ENCODE assay signal across 9 cellular contexts in the genomic region with DNA sequence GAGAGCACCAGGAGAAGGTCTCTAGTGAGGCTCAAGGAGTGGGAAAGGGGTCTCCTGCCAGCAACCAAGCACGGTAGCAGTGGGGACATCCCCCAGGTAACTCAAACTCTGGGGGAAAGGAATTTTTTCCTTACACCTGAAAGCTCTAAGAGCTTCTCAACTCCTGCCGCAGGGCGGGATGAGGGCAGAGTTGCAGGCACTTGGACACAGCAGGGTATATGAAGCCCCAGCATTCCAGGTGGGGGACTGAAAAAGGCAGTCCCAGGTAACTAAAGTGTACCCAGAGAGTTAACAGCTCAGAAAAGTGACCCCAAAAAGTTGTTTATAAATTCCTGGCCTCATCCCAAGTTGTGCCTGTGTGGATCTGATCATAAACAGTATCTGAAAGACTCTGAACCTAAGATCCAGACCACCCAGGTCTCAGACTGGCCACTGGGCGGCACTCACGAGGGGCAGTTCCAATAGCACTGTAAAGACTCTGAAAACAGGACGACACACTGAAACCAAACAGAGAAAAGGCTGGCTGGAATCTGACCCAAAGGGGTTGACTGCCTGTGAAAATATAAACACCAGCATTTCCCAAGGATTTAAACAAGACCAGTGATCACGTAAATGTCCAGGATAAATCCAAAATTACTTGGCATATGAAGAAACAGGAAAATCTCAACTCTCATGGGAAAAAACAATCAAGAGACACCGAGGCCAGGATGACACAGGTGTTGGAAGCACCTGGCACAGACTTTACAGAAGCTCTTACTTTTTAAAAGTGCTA. TPM values are rescaled to one million over a fixed set of nuclear protein-coding genes. Genes with fewer than 3 reads are reported as not detected.
DNase-seq lines count a peak whose midpoint lies in the region; ATAC-seq and TF ChIP-seq lines count a peak whose summit lies in the region.
"Had no signal": no experiment of that assay in that cellular context is flagged by ENCODE, and none has a peak within 500 bp of the region (broad histone marks: within the 10 kb centered on the region; RNA-seq: fewer than 3 reads in every experiment).

No MANE protein-coding gene starts in this region.

- H3K9me3 ChIP-seq in right atrium auricular region (no peaks in the 10 kb centered on the region), sigmoid colon (no peaks in the 10 kb centered on the region)

- DNase-seq in SKM-1 treated with dmso at 0.1 percent for 144 hours (lab: John Stamatoyannopoulos, UW; ENCODE audit: unreplicated experiment) = peak; percentile 8
- no peak for DNase-seq in SKM-1 (lab: John Stamatoyannopoulos, UW; ENCODE audit: unreplicated experiment)
- peak; percentile 70 for DNase-seq in NCI-H146 (lab: John Stamatoyannopoulos, UW)
- no peak for DNase-seq in activated naive CD8-positive, alpha-beta T cell treated with anti-CD3 and anti-CD28 coated beads, Interleukin-2, amount 10 ng/mL, durations not matched to agents 7 days and 5 days
- DNase-seq in right atrium auricular region (ENCODE audit: low spot score) = peak; percentile 86
- peak; percentile 85 for DNase-seq in sigmoid colon

- H3K36me3 ChIP-seq in right atrium auricular region (no peaks in the 10 kb centered on the region), sigmoid colon (no peaks in the 10 kb centered on the region)

- no peak for TF ChIP-seq EP300 in sigmoid colon (IDR thresholded peaks at IDR 0.05)

- no peak overlapping the region for H3K4me3 Mint-ChIP-seq in activated naive CD8-positive, alpha-beta T cell treated with anti-CD3 and anti-CD28 coated beads, Interleukin-2, amount 10 ng/mL, durations not matched to agents 7 days and 5 days
- H3K4me3 Mint-ChIP-seq: stimulated activated naive CD8-positive, alpha-beta T cell treated with anti-CD3 and anti-CD28 coated beads, Interleukin-15, Interleukin-2, amounts not matched to agents 100 ng/mL and 50 ng/mL, for 24 hours had no signal

- H3K27ac Mint-ChIP-seq in activated naive CD8-positive, alpha-beta T cell treated with anti-CD3 and anti-CD28 coated beads, Interleukin-2, amount 10 ng/mL, durations not matched to agents 7 days and 5 days = no peak overlapping the region
- H3K27ac Mint-ChIP-seq: stimulated activated naive CD8-positive, alpha-beta T cell treated with anti-CD3 and anti-CD28 coated beads, Interleukin-15, Interleukin-2, amounts not matched to agents 100 ng/mL and 50 ng/mL, for 24 hours had no signal

- no peaks in the 10 kb centered on the region for H3K27me3 ChIP-seq in right atrium auricular region
- H3K27me3 ChIP-seq in sigmoid colon = no peaks in the 10 kb centered on the region

- H3K4me1 ChIP-seq in right atrium auricular region (peaks cover 0 to 13% of the 10 kb centered on the region in 2 donors), sigmoid colon (peaks cover 0 to 31% (median 20%) of the 10 kb centered on the region in 4 donors)

- H3K4me1 Mint-ChIP-seq in activated naive CD8-positive, alpha-beta T cell treated with anti-CD3 and anti-CD28 coated beads, Interleukin-2, amount 10 ng/mL, durations not matched to agents 7 days and 5 days = peaks cover 10% of the 10 kb centered on the region

- intact Hi-C loops in sigmoid colon (cut with DNase I) = no loop called here

- peak; percentile 56 for ATAC-seq in activated naive CD8-positive, alpha-beta T cell treated with anti-CD3 and anti-CD28 coated beads, Interleukin-2, amount 10 ng/mL, durations not matched to agents 7 days and 5 days (ENCODE audit: low read depth)
- ATAC-seq in HG03457 (IDR thresholded peaks at IDR 0.05; ENCODE audit: unreplicated experiment) (no peak), GM21529 (IDR thresholded peaks at IDR 0.05; ENCODE audit: unreplicated experiment) (no peak)

- H3K36me3 Mint-ChIP-seq in activated naive CD8-positive, alpha-beta T cell treated with anti-CD3 and anti-CD28 coated beads, Interleukin-2, amount 10 ng/mL, durations not matched to agents 7 days and 5 days = no peaks in the 10 kb centered on the region

- WGBS in sigmoid colon, 2 donors = 32 to 49% methylated on average over 8 of the region's 8 CpGs

- POLR2A ChIA-PET in activated naive CD8-positive, alpha-beta T cell treated with anti-CD3 and anti-CD28 coated beads, Interleukin-2, amount 10 ng/mL, durations not matched to agents 7 days and 5 days (lab: Charles Lee) = interaction anchor here (0.6 kb wide), 1 partner anchor 34 kb away, joined by 3 read pairs; no protein-coding TSS in a partner anchor

- H3K27ac ChIP-seq in right atrium auricular region (peak overlapping the region in 1 of 2 donors; percentile 22), sigmoid colon (peak overlapping the region in 3 of 4 donors; percentile 17 to 59 (median 38))

- peaks cover 9% of the 10 kb centered on the region for H3K27me3 Mint-ChIP-seq in activated naive CD8-positive, alpha-beta T cell treated with anti-CD3 and anti-CD28 coated beads, Interleukin-2, amount 10 ng/mL, durations not matched to agents 7 days and 5 days
- H3K27me3 Mint-ChIP-seq: stimulated activated naive CD8-positive, alpha-beta T cell treated with anti-CD3 and anti-CD28 coated beads, Interleukin-15, Interleukin-2, amounts not matched to agents 100 ng/mL and 50 ng/mL, for 24 hours had no signal

- peak; percentile 70 to 78 for TF ChIP-seq CTCF in right atrium auricular region (IDR thresholded peaks at IDR 0.05)
- peak; percentile 33 to 78 (median 66) for TF ChIP-seq CTCF in sigmoid colon (IDR thresholded peaks at IDR 0.05)

- no peaks in the 10 kb centered on the region for H3K9me3 Mint-ChIP-seq in activated naive CD8-positive, alpha-beta T cell treated with anti-CD3 and anti-CD28 coated beads, Interleukin-2, amount 10 ng/mL, durations not matched to agents 7 days and 5 days
- H3K9me3 Mint-ChIP-seq: stimulated activated naive CD8-positive, alpha-beta T cell treated with anti-CD3 and anti-CD28 coated beads, Interleukin-15, Interleukin-2, amounts not matched to agents 100 ng/mL and 50 ng/mL, for 24 hours had no signal

- H3K4me3 ChIP-seq in right atrium auricular region (no peak overlapping the region), sigmoid colon (no peak overlapping the region)

- no peak for TF ChIP-seq POLR2A in sigmoid colon (IDR thresholded peaks at IDR 0.05)

RNA-seq across cellular contexts. Expression of gene HSF2BP, which starts 47.5 kb away (rescaled TPM):
- under 1 TPM; 0.31 to 0.64 TPM for total RNA-seq in activated naive CD8-positive, alpha-beta T cell treated with anti-CD3 and anti-CD28 coated beads, Interleukin-2, amount 10 ng/mL, durations not matched to agents 7 days and 5 days
- under 1 TPM; 0.44 to 0.67 TPM for total RNA-seq in right atrium auricular region
- under 1 TPM; 0.16 to 0.83 (median 0.59) TPM for total RNA-seq in sigmoid colon
- under 1 TPM; 0.39 to 0.60 (median 0.46) TPM for polyA plus RNA-seq in sigmoid colon

RNA-seq across cellular contexts. Expression of gene RRP1B, which starts 47.6 kb away (rescaled TPM):
- total RNA-seq in activated naive CD8-positive, alpha-beta T cell treated with anti-CD3 and anti-CD28 coated beads, Interleukin-2, amount 10 ng/mL, durations not matched to agents 7 days and 5 days = 10 to 100 TPM; 44.2 to 46.6 TPM
- total RNA-seq in right atrium auricular region (10 to 100 TPM; 10.5 to 16.0 TPM), sigmoid colon (10 to 100 TPM; 14.3 to 20.5 (median 17.6) TPM)
- polyA plus RNA-seq in sigmoid colon = 10 to 100 TPM in 1 of 3 donors, 1 to 10 TPM in 2; 3.5 to 15.2 (median 3.6) TPM

Comparison
In these comparisons a context has a peak if more than half of its experiments do, and no peak if none do; other contexts are left out.
1. DNase-seq: peak in SKM-1 treated with dmso at 0.1 percent for 144 hours (single experiment), NCI-H146 (single experiment), right atrium auricular region (single experiment) and sigmoid colon (single experiment); none in SKM-1 (single experiment) and activated naive CD8-positive, alpha-beta T cell treated with anti-CD3 and anti-CD28 coated beads, Interleukin-2, amount 10 ng/mL, durations not matched to agents 7 days and 5 days (single experiment).